ENCODE assay signal across 8 cellular contexts in the genomic region with DNA sequence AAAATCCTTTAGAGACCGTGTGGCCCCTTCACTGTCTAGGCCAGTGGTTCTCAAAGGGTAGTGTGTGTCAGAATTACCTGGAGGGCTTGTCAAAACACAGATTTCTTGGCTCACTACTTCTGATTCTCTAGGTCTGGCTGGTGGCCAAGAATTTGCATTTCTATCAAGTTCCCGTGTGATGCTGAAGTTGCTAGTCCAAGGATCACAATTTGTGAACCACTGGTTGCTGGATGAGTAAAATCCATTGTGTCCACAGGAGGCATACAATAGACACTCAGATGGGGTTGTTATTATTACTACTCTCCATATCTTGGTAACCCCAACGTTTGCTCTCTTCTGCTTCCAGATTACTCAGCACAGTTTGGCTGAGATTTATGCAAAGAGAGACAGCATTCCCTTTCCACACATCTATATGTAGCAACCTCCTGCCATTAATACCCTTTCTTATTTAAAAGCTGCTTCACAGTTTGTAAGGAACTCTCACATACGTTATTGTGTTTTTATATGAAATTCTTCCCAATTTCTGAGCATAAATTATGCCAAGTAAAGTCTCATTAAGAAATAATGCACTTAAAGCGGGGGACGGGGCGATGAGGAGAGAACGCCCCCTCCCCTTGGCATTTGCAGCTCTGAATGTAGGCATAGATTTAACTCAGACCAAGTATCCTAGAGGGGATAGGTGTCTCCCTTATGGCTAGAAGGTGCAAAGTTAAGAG. TPM values are rescaled to one million over a fixed set of nuclear protein-coding genes. Genes with fewer than 3 reads are reported as not detected.
DNase-seq lines count a peak whose midpoint lies in the region; ATAC-seq and TF ChIP-seq lines count a peak whose summit lies in the region.

No MANE protein-coding gene starts in this region.

- peak overlapping the region; percentile 46; the same call in 1 of the 2 replicates for H3K9ac ChIP-seq in HCT116 (ENCODE audit: low read length)

- H3K36me3 ChIP-seq in HCT116 (ENCODE audit: control insufficient read depth in 1 of 2, insufficient read depth in 2 of 2, low read length in 2 of 2) (no peaks in the 10 kb centered on the region), WERI-Rb-1 (peaks cover 2% of the 10 kb centered on the region), psoas muscle (ENCODE audit: insufficient read depth in 1 of 2, low read depth in 1 of 2) (no peaks in the 10 kb centered on the region)

- TF ChIP-seq POLR2A in HCT116 (IDR thresholded peaks at IDR 0.05; ENCODE audit: borderline replicate concordance, extremely low read depth, insufficient read depth, insufficient read length) = no peak

- RAD21 ChIA-PET in HCT116 (lab: Charles Lee; ENCODE audit: low non-redundant PET in 1 of 2, low total read pairs in 2 of 2, uncharacterized antibody in 2 of 2, unreplicated experiment in 2 of 2) = no interaction called here

- no peaks in the 10 kb centered on the region for H3K9me2 ChIP-seq in HCT116 (ENCODE audit: insufficient read depth)

- BruUV-seq in HCT116 (replicated peaks; lab: Mats Ljungman, UMichigan) = no TSS peak

- peak overlapping the region in 1 of 2 donors; percentile 39 for H3K27ac Mint-ChIP-seq in activated naive CD4-positive, alpha-beta T cell treated with anti-CD3 and anti-CD28 coated beads, Interleukin-2, amount 50 U/mL, for 72 hours

- H3K4me3 ChIP-seq in HCT116 (replicated peaks in 1 of 2; ENCODE audit: low read depth in 1 of 2, low read length in 2 of 2) (peak overlapping the region; percentile 44 to 67), WERI-Rb-1 (ENCODE audit: low read depth, low read length) (peak overlapping the region; percentile 66), foreskin fibroblast (ENCODE audit: low read depth in 1 of 2, low read length in 2 of 2) (peak overlapping the region; percentile 73 to 74), psoas muscle (peak overlapping the region; percentile 74)

- no peak for ATAC-seq in HCT116
- ATAC-seq in psoas muscle = no peak
- ATAC-seq in activated naive CD4-positive, alpha-beta T cell treated with anti-CD3 and anti-CD28 coated beads, Interleukin-2, amount 50 U/mL, for 72 hours = no peak

- no peak for TF ChIP-seq RAD21 in HCT116 (IDR thresholded peaks at IDR 0.05; ENCODE audit: low read depth)

- POLR2A ChIA-PET in HCT116 (lab: Charles Lee) = interaction anchor here (1.1 to 1.4 kb wide), 2 partner anchors 46 to 105 kb away, joined by 3 read pairs; partner anchors contain the start of gene RBBP5

- intact Hi-C loops in HCT116 (cut with micrococcal nuclease) (no loop called here), psoas muscle (cut with DNase I) (no loop called here)

- WGBS in psoas muscle, 3 donors = 21 to 34% (median 22%) methylated on average over 8 of the region's 8 CpGs

- CTCF ChIA-PET in HCT116 (lab: Charles Lee) = interaction anchor here (0.9 to 3.9 kb wide), 5 partner anchors 30 to 127 kb away, joined by 3 to 66 read pairs (median 3); no protein-coding TSS in a partner anchor

- H3K9me3 Mint-ChIP-seq in activated naive CD4-positive, alpha-beta T cell treated with anti-CD3 and anti-CD28 coated beads, Interleukin-2, amount 50 U/mL, for 72 hours = no peaks in the 10 kb centered on the region

- H3K79me2 ChIP-seq in HCT116 (ENCODE audit: insufficient read depth, low read length) = no peaks in the 10 kb centered on the region

- H3K27ac ChIP-seq in HCT116 (ENCODE audit: low read depth, low read length) (no peak overlapping the region), WERI-Rb-1 (peak overlapping the region; percentile 53), psoas muscle (peak overlapping the region; percentile 42)

- TF ChIP-seq CTCF in HCT116 (IDR thresholded peaks at IDR 0.05 in 2 of 3, conservative IDR thresholded peaks at IDR 0.05 in 1 of 3; ENCODE audit: borderline replicate concordance in 1 of 3, insufficient read depth in 1 of 3, low read depth in 2 of 3, low read length in 2 of 3) (no peak; a peak in 1 of 6 replicates), WERI-Rb-1 (IDR thresholded peaks at IDR 0.05; ENCODE audit: low read depth, low read length) (0 out of 2 replicates have a peak, but pooled peaks have one; percentile 23), foreskin fibroblast (IDR thresholded peaks at IDR 0.05; ENCODE audit: low read depth, low read length) (no peak), psoas muscle (IDR thresholded peaks at IDR 0.05) (no peak)

- peaks cover 0 to 5% of the 10 kb centered on the region in 2 donors for H3K36me3 Mint-ChIP-seq in activated naive CD4-positive, alpha-beta T cell treated with anti-CD3 and anti-CD28 coated beads, Interleukin-2, amount 50 U/mL, for 72 hours

- no peaks in the 10 kb centered on the region for H3K27me3 ChIP-seq in HCT116 (ENCODE audit: insufficient read depth, low read length)
- H3K27me3 ChIP-seq in WERI-Rb-1 (ENCODE audit: insufficient read depth, low read depth, severe bottlenecking) = no peaks in the 10 kb centered on the region
- H3K27me3 ChIP-seq in psoas muscle (ENCODE audit: insufficient read depth in 3 of 3, low read length in 2 of 3) = no peaks in the 10 kb centered on the region

- H4K20me1 ChIP-seq in HCT116 (ENCODE audit: insufficient read depth) = no peaks in the 10 kb centered on the region

- H3K4me2 ChIP-seq in HCT116 (ENCODE audit: low read length) = peak overlapping the region; percentile 96

- H3K4me1 ChIP-seq in HCT116 (ENCODE audit: control insufficient read depth in 1 of 2, insufficient read depth in 2 of 2, low read length in 2 of 2) = peaks cover 11 to 28% of the 10 kb centered on the region in 2 experiments; a peak in 3 of 4 replicates
- peaks cover 17% of the 10 kb centered on the region for H3K4me1 ChIP-seq in psoas muscle

- H3K9me3 ChIP-seq in HCT116 (ENCODE audit: control insufficient read depth in 1 of 2, insufficient read depth in 1 of 2, low read depth in 1 of 2, low read length in 2 of 2) (no peaks in the 10 kb centered on the region), WERI-Rb-1 (ENCODE audit: severe bottlenecking) (no peaks in the 10 kb centered on the region), psoas muscle (no peaks in the 10 kb centered on the region)

- H2AFZ ChIP-seq in HCT116 (ENCODE audit: low read depth, low read length, poor library complexity, severe bottlenecking) = peak overlapping the region; percentile 98

- DNase-seq in AG08395 (ENCODE audit: low spot score) (peak; percentile 44), HCT116 (ENCODE audit: low read depth, low spot score) (peak; percentile 10), WERI-Rb-1 (no peak), foreskin fibroblast (peak in 1 of 2 donors; percentile 38), psoas muscle (no peak), NCI-H128 (lab: John Stamatoyannopoulos, UW; ENCODE audit: unreplicated experiment) (no peak), NCI-H526 treated with DMSO at 0.1 percent for 48 hours (lab: John Stamatoyannopoulos, UW) (no peak)
- DNase-seq in activated naive CD4-positive, alpha-beta T cell treated with anti-CD3 and anti-CD28 coated beads, Interleukin-2, amount 50 U/mL, for 72 hours (ENCODE audit: low spot score in 2 of 2) = no peak

TF ChIP-seq in HCT116, 20 proteins besides CTCF, POLR2A, EP300 and RAD21:
- no peak for TF ChIP-seq SP1 (IDR thresholded peaks at IDR 0.05; ENCODE audit: low read depth)
- TF ChIP-seq ZNF274 (IDR thresholded peaks at IDR 0.05; ENCODE audit: low read depth, low read length) = no peak
- TF ChIP-seq SIN3A (IDR thresholded peaks at IDR 0.05; ENCODE audit: low read depth) = no peak
- TF ChIP-seq CEBPB (IDR thresholded peaks at IDR 0.05; ENCODE audit: low read depth) = no peak
- no peak for TF ChIP-seq ATF3 (IDR thresholded peaks at IDR 0.05)
- no peak for TF ChIP-seq EGR1 (IDR thresholded peaks at IDR 0.05; ENCODE audit: low read depth)

RNA-seq across cellular contexts. Expression of gene TMCC2, which starts 0.7 kb away (rescaled TPM):
- total RNA-seq in HCT116 (2021; ENCODE audit: unreplicated experiment) = 2.7 TPM
- 2.5 and 2.6 TPM in 2 replicates for polyA plus RNA-seq in HCT116 (2012)
- total RNA-seq in psoas muscle = 10 to 100 TPM in 1 of 4 donors, 1 to 10 TPM in 3; 3.4 to 21.4 (median 6.9) TPM
- polyA plus RNA-seq in psoas muscle = 10 to 100 TPM in 1 of 3 donors, 1 to 10 TPM in 1, under 1 TPM in 1; 0.66 to 17.5 (median 4.3) TPM
- 10 to 100 TPM; 11.1 to 17.2 TPM for total RNA-seq in activated naive CD4-positive, alpha-beta T cell treated with anti-CD3 and anti-CD28 coated beads, Interleukin-2, amount 50 U/mL, for 72 hours

RNA-seq across cellular contexts. Expression of gene DSTYK, which starts 15.5 kb away (rescaled TPM):
- 6.6 TPM for total RNA-seq in HCT116 (2021; ENCODE audit: unreplicated experiment)
- polyA plus RNA-seq in HCT116 (2012) = 3.1 and 3.5 TPM in 2 replicates
- 10 to 100 TPM in 3 of 4 donors, 1 to 10 TPM in 1; 10.0 to 22.6 (median 13.9) TPM for total RNA-seq in psoas muscle
- 10 to 100 TPM in 1 of 3 donors, 1 to 10 TPM in 2; 2.3 to 19.3 (median 5.2) TPM for polyA plus RNA-seq in psoas muscle
- total RNA-seq in activated naive CD4-positive, alpha-beta T cell treated with anti-CD3 and anti-CD28 coated beads, Interleukin-2, amount 50 U/mL, for 72 hours = 10 to 100 TPM; 13.0 to 15.3 TPM

Comparison
In these comparisons a context has a peak if more than half of its experiments do, and no peak if none do; other contexts are left out.
1. DNase-seq: peak in AG08395 (single experiment) and HCT116 (single experiment); none in WERI-Rb-1 (single experiment), psoas muscle (0 of 2), NCI-H128 (single experiment), NCI-H526 treated with DMSO at 0.1 percent for 48 hours (single experiment) and activated naive CD4-positive, alpha-beta T cell treated with anti-CD3 and anti-CD28 coated beads, Interleukin-2, amount 50 U/mL, for 72 hours (0 of 2).
2. Peak in every context shown above with its lines, with median percentiles within 50 percentile points of each other: H3K4me3 ChIP-seq.